In genomic region chr3:88019024-88019423, GRCh38 we compare ENCODE assay signal across 11 cellular contexts. TPM values are rescaled to one million over a fixed set of nuclear protein-coding genes. Genes with fewer than 3 reads are reported as not detected.
DNase-seq lines count a peak whose midpoint lies in the region; ATAC-seq and TF ChIP-seq lines count a peak whose summit lies in the region.
"Had no signal": no experiment of that assay in that cellular context is flagged by ENCODE, and none has a peak within 500 bp of the region (broad histone marks: within the 10 kb centered on the region; RNA-seq: fewer than 3 reads in every experiment).

No MANE protein-coding gene starts in this region.

- H3K9me2 ChIP-seq in Loucy (replicated peaks; ENCODE audit: low read depth, low read length): no peaks in the 10 kb centered on the region

- no peaks in the 10 kb centered on the region for H3K79me2 ChIP-seq in Loucy (ENCODE audit: insufficient read depth, low read length)

- H3K9ac ChIP-seq in Loucy (ENCODE audit: low read depth, low read length, poor library complexity, severe bottlenecking): no peak overlapping the region

- no peak overlapping the region for H3K4me3 ChIP-seq in Loucy (ENCODE audit: low read length, poor library complexity, severe bottlenecking)
- H3K4me3 ChIP-seq in transverse colon: no peak overlapping the region

- peaks cover 26% of the 10 kb centered on the region for H3K27me3 ChIP-seq in Loucy (ENCODE audit: insufficient read depth, low read length, poor library complexity, severe bottlenecking)
- H3K27me3 ChIP-seq in transverse colon: no peaks in the 10 kb centered on the region

- TF ChIP-seq POLR2A in transverse colon (IDR thresholded peaks at IDR 0.05): no peak

- H3K36me3 Mint-ChIP-seq in activated T-cell treated with anti-CD3 and anti-CD28 coated beads, Interleukin-2, amount 50 U/mL, for 72 hours (ENCODE audit: insufficient read depth in 2 of 2): peaks cover 2% of the 10 kb centered on the region in 2 donors

- no peak overlapping the region for H3K27ac Mint-ChIP-seq in activated T-cell treated with anti-CD3 and anti-CD28 coated beads, Interleukin-2, amount 50 U/mL, for 72 hours
- H3K27ac Mint-ChIP-seq in stimulated activated naive CD8-positive, alpha-beta T cell treated with anti-CD3 and anti-CD28 coated beads, Interleukin-15, amount 100 ng/mL, for 72 hours: no peak overlapping the region

- in situ Hi-C loops in transverse colon (cut with MboI; ENCODE audit: low pct_ligation_motif_present in 1 of 4, low pct_unique_long_range_greater_than_20kb in 1 of 4, low sequenced_read_pairs in 3 of 4): loop anchor here in 1 of 4 donors (25.0 kb wide), 1 partner anchor 257 kb away; no protein-coding TSS in a partner anchor

- H3K4me2 ChIP-seq in Loucy (ENCODE audit: low read depth, low read length, poor library complexity, severe bottlenecking): peak overlapping the region; percentile 9

- H4K20me1 ChIP-seq in Loucy (ENCODE audit: insufficient read depth, low read length, poor library complexity, severe bottlenecking): no peaks in the 10 kb centered on the region

- 52 to 57% methylated on average over 2 of the region's 2 CpGs for WGBS in transverse colon (ENCODE audit: low coverage in 1 of 2), 2 donors

- no peaks in the 10 kb centered on the region for H3K27me3 Mint-ChIP-seq in activated T-cell treated with anti-CD3 and anti-CD28 coated beads, Interleukin-2, amount 50 U/mL, for 72 hours (ENCODE audit: low read depth)
- peaks cover 8% of the 10 kb centered on the region for H3K27me3 Mint-ChIP-seq in stimulated activated naive CD8-positive, alpha-beta T cell treated with anti-CD3 and anti-CD28 coated beads, Interleukin-15, amount 100 ng/mL, for 72 hours

- no peak overlapping the region for H3K27ac ChIP-seq in transverse colon

- DNase-seq in activated T-cell treated with anti-CD3 and anti-CD28 coated beads, Interleukin-2, amount 50 U/mL, for 72 hours: no peak
- DNase-seq in activated T-cell treated with anti-CD3 and anti-CD28 coated beads for 4 hours: no peak
- DNase-seq in stimulated activated naive CD8-positive, alpha-beta T cell treated with anti-CD3 and anti-CD28 coated beads, Interleukin-15, amount 100 ng/mL, for 72 hours: no peak
- no peak for DNase-seq in transverse colon
- no peak for DNase-seq in posterior cingulate gyrus
- DNase-seq in stimulated activated CD4-positive, alpha-beta T cell treated with anti-CD3 and anti-CD28 coated beads, Interleukin-2, amount 100 ng/mL, for 24 hours: no peak
- DNase-seq: effector memory CD4-positive, alpha-beta T cell; nucleus accumbens; Right ventricle myocardium superior had no signal

- peaks cover 7% of the 10 kb centered on the region for H3K4me1 Mint-ChIP-seq in activated T-cell treated with anti-CD3 and anti-CD28 coated beads, Interleukin-2, amount 50 U/mL, for 72 hours (ENCODE audit: low read depth)
- H3K4me1 Mint-ChIP-seq in stimulated activated naive CD8-positive, alpha-beta T cell treated with anti-CD3 and anti-CD28 coated beads, Interleukin-15, amount 100 ng/mL, for 72 hours: peaks cover 8% of the 10 kb centered on the region

- H2AFZ ChIP-seq in Loucy (ENCODE audit: low read length): no peak overlapping the region

- intact Hi-C loops in transverse colon (cut with DNase I; ENCODE audit: low total_unique reads): no loop called here
- intact Hi-C loops in posterior cingulate gyrus (cut with DNase I): no loop called here

- no peaks in the 10 kb centered on the region for H3K36me3 ChIP-seq in Loucy (ENCODE audit: insufficient read depth, low read length)
- H3K36me3 ChIP-seq in transverse colon: no peaks in the 10 kb centered on the region

- ATAC-seq in activated T-cell treated with anti-CD3 and anti-CD28 coated beads, Interleukin-2, amount 50 U/mL, for 72 hours (replicated peaks in 1 of 2): peak; percentile 53 to 64
- peak; percentile 71 for ATAC-seq in HG02840 (IDR thresholded peaks at IDR 0.05; ENCODE audit: low FRiP score, unreplicated experiment)
- ATAC-seq in stimulated activated naive CD8-positive, alpha-beta T cell treated with anti-CD3 and anti-CD28 coated beads, Interleukin-15, amount 100 ng/mL, for 72 hours: peak; percentile 66

- H3K9me3 ChIP-seq in Loucy (ENCODE audit: insufficient read depth, low read depth, low read length) (no peaks in the 10 kb centered on the region), transverse colon (no peaks in the 10 kb centered on the region)

- H3K4me3 Mint-ChIP-seq in activated T-cell treated with anti-CD3 and anti-CD28 coated beads, Interleukin-2, amount 50 U/mL, for 72 hours: no peak overlapping the region
- H3K4me3 Mint-ChIP-seq in stimulated activated naive CD8-positive, alpha-beta T cell treated with anti-CD3 and anti-CD28 coated beads, Interleukin-15, amount 100 ng/mL, for 72 hours: no peak overlapping the region

- peaks cover 0 to 3% of the 10 kb centered on the region in 2 donors for H3K9me3 Mint-ChIP-seq in activated T-cell treated with anti-CD3 and anti-CD28 coated beads, Interleukin-2, amount 50 U/mL, for 72 hours
- no peaks in the 10 kb centered on the region for H3K9me3 Mint-ChIP-seq in stimulated activated naive CD8-positive, alpha-beta T cell treated with anti-CD3 and anti-CD28 coated beads, Interleukin-15, amount 100 ng/mL, for 72 hours

- no peaks in the 10 kb centered on the region for H3F3A ChIP-seq in Loucy (ENCODE audit: low read depth)

- H3K4me1 ChIP-seq in Loucy (ENCODE audit: insufficient read depth, low read length, poor library complexity, severe bottlenecking) (peaks cover 5% of the 10 kb centered on the region), transverse colon (no peaks in the 10 kb centered on the region)

- no peak for TF ChIP-seq EP300 in transverse colon (IDR thresholded peaks at IDR 0.05; ENCODE audit: low read depth)

- TF ChIP-seq CTCF in Loucy (conservative IDR thresholded peaks at IDR 0.05; ENCODE audit: low read length): no peak
- TF ChIP-seq CTCF in transverse colon (IDR thresholded peaks at IDR 0.05): no peak

RNA-seq across cellular contexts. Expression of gene CGGBP1, which starts 39.8 kb away (rescaled TPM):
- 100 to 1,000 TPM; 139 to 163 TPM for total RNA-seq in activated T-cell treated with anti-CD3 and anti-CD28 coated beads, Interleukin-2, amount 50 U/mL, for 72 hours
- 100 to 1,000 TPM in 1 of 4 donors, 10 to 100 TPM in 3; 36.7 to 264 (median 63.2) TPM for total RNA-seq in transverse colon

RNA-seq across cellular contexts. Expression of gene ZNF654, which starts 40.0 kb away (rescaled TPM):
- 10 to 100 TPM; 19.1 to 20.1 TPM for total RNA-seq in activated T-cell treated with anti-CD3 and anti-CD28 coated beads, Interleukin-2, amount 50 U/mL, for 72 hours
- 10 to 100 TPM in 3 of 4 donors, 1 to 10 TPM in 1; 7.2 to 16.8 (median 13.5) TPM for total RNA-seq in transverse colon
